In genomic region chr16:67228034-67228785, GRCh38 we compare ENCODE assay signal across 8 cellular contexts. TPM values are rescaled to one million over a fixed set of nuclear protein-coding genes. Genes with fewer than 3 reads are reported as not detected.
DNase-seq lines count a peak whose midpoint lies in the region; TF ChIP-seq lines count a peak whose summit lies in the region.

No MANE protein-coding gene starts in this region.

- peaks cover 17% of the 10 kb centered on the region for H3K4me1 ChIP-seq in A673 (ENCODE audit: insufficient read depth, low read length, poor library complexity, severe bottlenecking)
- peaks cover 15 to 17% of the 10 kb centered on the region in 2 donors for H3K4me1 ChIP-seq in mucosa of rectum (ENCODE audit: control insufficient read depth in 2 of 2, insufficient read depth in 2 of 2, low read length in 2 of 2)

- H3K27me3 Mint-ChIP-seq in HFFc6 (ENCODE audit: insufficient read depth) (peaks cover 8% of the 10 kb centered on the region), MCF 10A (ENCODE audit: insufficient read depth, unreplicated experiment) (no peaks in the 10 kb centered on the region)

- H3K27ac Mint-ChIP-seq in HFFc6, result peak overlapping the region; percentile 92
- peak overlapping the region; percentile 99 for H3K27ac Mint-ChIP-seq in MCF 10A (ENCODE audit: low read depth, unreplicated experiment)

- intact Hi-C loops in A673 (cut with micrococcal nuclease; ENCODE audit: unreplicated experiment) (no loop called here), MCF 10A (cut with micrococcal nuclease) (no loop called here)

- peak overlapping the region; percentile 89 for H3K4me3 ChIP-seq in A673 (ENCODE audit: low read depth, low read length, poor library complexity, severe bottlenecking)
- peak overlapping the region; percentile 93 to 99 for H3K4me3 ChIP-seq in mucosa of rectum (ENCODE audit: low read length in 2 of 2)

- peak overlapping the region in 1 of 2 donors; percentile 92 for H3K9ac ChIP-seq in mucosa of rectum (ENCODE audit: low read depth in 1 of 2, low read length in 2 of 2)

- DNase-seq in A673 (ENCODE audit: low spot score) (no peak), HFFc6 (no peak), MCF 10A (ENCODE audit: unreplicated experiment) (no peak), kidney glomerular epithelial cell (lab: John Stamatoyannopoulos, UW) (no peak), NCI-H69 (lab: John Stamatoyannopoulos, UW) (no peak), cerebellum (ENCODE audit: low spot score) (no peak), DMS79 (lab: John Stamatoyannopoulos, UW) (no peak)

- peaks cover 34% of the 10 kb centered on the region for H3K4me1 Mint-ChIP-seq in HFFc6 (ENCODE audit: low read depth)
- H3K4me1 Mint-ChIP-seq in MCF 10A (ENCODE audit: insufficient read depth, unreplicated experiment), result peaks cover 21% of the 10 kb centered on the region

- BruUV-seq in A673 (replicated peaks; lab: Mats Ljungman, UMichigan), result no TSS peak
- no TSS peak for BruUV-seq in MCF 10A (replicated peaks; lab: Mats Ljungman, UMichigan)

- no peaks in the 10 kb centered on the region for H3K9me3 ChIP-seq in A673 (ENCODE audit: low read depth, low read length, poor library complexity, severe bottlenecking)
- H3K9me3 ChIP-seq in mucosa of rectum (ENCODE audit: control insufficient read depth in 2 of 2, low read length in 2 of 2), result no peaks in the 10 kb centered on the region

- H3K36me3 ChIP-seq in A673 (ENCODE audit: insufficient read depth, low read length, poor library complexity, severe bottlenecking) (peaks cover 47% of the 10 kb centered on the region), mucosa of rectum (ENCODE audit: control insufficient read depth in 2 of 2, insufficient read depth in 2 of 2, low read length in 2 of 2) (peaks cover 39 to 42% of the 10 kb centered on the region in 2 donors)

- TF ChIP-seq CTCF in A673 (conservative IDR thresholded peaks at IDR 0.05; ENCODE audit: low read depth, low read length) (no peak), HFFc6 (IDR thresholded peaks at IDR 0.05) (no peak), MCF 10A (IDR thresholded peaks at IDR 0.05; ENCODE audit: unreplicated experiment) (no peak)

- H3K27me3 ChIP-seq in A673 (replicated peaks; ENCODE audit: insufficient read depth, low read depth, low read length, poor library complexity) (no peaks in the 10 kb centered on the region), mucosa of rectum (ENCODE audit: control insufficient read depth in 2 of 2, insufficient read depth in 2 of 2, low read length in 2 of 2) (no peaks in the 10 kb centered on the region)

- H3K4me3 Mint-ChIP-seq in HFFc6, result peak overlapping the region; percentile 98
- peak overlapping the region; percentile 99 for H3K4me3 Mint-ChIP-seq in MCF 10A (ENCODE audit: unreplicated experiment)

- POLR2A ChIA-PET in A673 (lab: Charles Lee; ENCODE audit: low non-redundant PET) (no interaction called here), MCF 10A (lab: Yijun Ruan, JAX) (interaction anchor here (0.6 to 5.2 kb wide), 13 partner anchors 10 to 333 kb away, joined by 3 to 87 read pairs (median 6); partner anchors contain the start of genes ATP6V0D1, CTCF, FHOD1 and MATCAP1)

- CTCF ChIA-PET in A673 (lab: Charles Lee) (no interaction called here), MCF 10A (lab: Yijun Ruan, JAX) (interaction anchor here (0.6 to 3.1 kb wide), 12 partner anchors 8 to 210 kb away, joined by 3 to 16 read pairs (median 4); partner anchors contain the start of gene E2F4)

- H3K27ac ChIP-seq in A673 (ENCODE audit: low read depth, low read length, poor library complexity, severe bottlenecking) (no peak overlapping the region), mucosa of rectum (ENCODE audit: low read depth in 2 of 2, low read length in 2 of 2) (no peak overlapping the region)

- H3K36me3 Mint-ChIP-seq in HFFc6 (ENCODE audit: low read depth) (peaks cover 18% of the 10 kb centered on the region), MCF 10A (ENCODE audit: insufficient read depth, unreplicated experiment) (peaks cover 44% of the 10 kb centered on the region)

- no peaks in the 10 kb centered on the region for H3K9me3 Mint-ChIP-seq in HFFc6
- H3K9me3 Mint-ChIP-seq in MCF 10A (ENCODE audit: unreplicated experiment), result no peaks in the 10 kb centered on the region

RNA-seq across cellular contexts. Expression of gene TMEM208, which starts 1.3 kb away (rescaled TPM):
- total RNA-seq in A673 (2021) (30.4 and 38.2 TPM in 2 replicates), MCF 10A (2022) (44.4 and 55.5 TPM in 2 replicates), cerebellum (10.7 TPM)
- total RNA-seq in HFFc6 (2021; fragmentation: NEBNext Ultra II Directional; extraction: Animal tissue kit (Norgen Biotek cat#: 25700)), result 10 to 100 TPM; 50.9 to 67.8 (median 58.4) TPM

RNA-seq across cellular contexts. Expression of gene FHOD1, which starts 19.1 kb away (rescaled TPM):
- total RNA-seq in A673 (2021) (94.9 and 96.4 TPM in 2 replicates), MCF 10A (2022) (12.1 and 14.7 TPM in 2 replicates), cerebellum (5.8 TPM)
- total RNA-seq in HFFc6 (2021; fragmentation: NEBNext Ultra II Directional; extraction: Animal tissue kit (Norgen Biotek cat#: 25700)), result 10 to 100 TPM; 46.3 to 55.9 (median 51.1) TPM

RNA-seq across cellular contexts. Expression of gene SLC9A5, which starts 20.6 kb away (rescaled TPM):
- total RNA-seq in A673 (2021) (2.4 and 3.6 TPM in 2 replicates), MCF 10A (2022) (0.40 and 1.4 TPM in 2 replicates), cerebellum (3.9 TPM)
- total RNA-seq in HFFc6 (2021; fragmentation: NEBNext Ultra II Directional; extraction: Animal tissue kit (Norgen Biotek cat#: 25700)), result 1 to 10 TPM; 3.3 to 4.2 (median 3.7) TPM

RNA-seq across cellular contexts. Expression of gene ELMO3, which starts 29.3 kb away (rescaled TPM):
- total RNA-seq in A673 (2021), result 3.3 and 4.7 TPM in 2 replicates
- total RNA-seq in HFFc6 (2021; fragmentation: NEBNext Ultra II Directional; extraction: Animal tissue kit (Norgen Biotek cat#: 25700)), result 1 to 10 TPM in 3 of 6 experiments, under 1 TPM in 3; 0.79 to 1.3 (median 1.1) TPM
- total RNA-seq in MCF 10A (2022), result 9.6 and 12.0 TPM in 2 replicates
- 0.54 TPM for total RNA-seq in cerebellum

RNA-seq across cellular contexts. Expression of gene E2F4, which starts 36.3 kb away (rescaled TPM):
- total RNA-seq in A673 (2021) (77.4 and 96.0 TPM in 2 replicates), MCF 10A (2022) (81.0 and 85.5 TPM in 2 replicates), cerebellum (25.6 TPM)
- 10 to 100 TPM; 52.9 to 64.7 (median 61.0) TPM for total RNA-seq in HFFc6 (2021; fragmentation: NEBNext Ultra II Directional; extraction: Animal tissue kit (Norgen Biotek cat#: 25700))
